In the genomic region with DNA sequence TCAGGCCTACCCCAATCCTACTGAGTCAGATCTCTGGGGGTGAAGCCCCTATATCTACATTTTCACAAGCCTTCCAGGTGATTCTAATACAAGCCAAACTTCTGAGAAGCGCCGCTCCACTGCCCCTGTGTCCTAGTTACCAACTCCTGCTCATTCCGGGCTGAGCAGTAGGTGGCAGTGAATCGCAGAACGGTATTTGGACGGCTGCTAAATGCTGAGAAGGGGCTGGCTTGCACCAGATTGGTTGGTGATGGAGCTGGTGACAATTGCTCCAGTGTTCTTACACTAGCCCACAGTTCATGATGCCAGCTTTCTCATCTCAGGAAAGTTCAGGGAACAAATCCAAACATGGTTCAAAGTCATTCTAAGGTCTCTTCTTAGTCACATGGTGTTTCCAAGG, we compare ENCODE assay signal across 8 cellular contexts. TPM values are rescaled to one million over a fixed set of nuclear protein-coding genes. Genes with fewer than 3 reads are reported as not detected.
A peak's percentile ranks its signal among the peaks of the same experiment; 100 is the strongest.
DNase-seq lines count a peak whose midpoint lies in the region; ATAC-seq and FAIRE-seq lines count a peak whose summit lies in the region.

No MANE protein-coding gene starts in this region.

- no peak overlapping the region for H3K4me3 ChIP-seq in small intestine (ENCODE audit: low read depth in 1 of 2, low read length in 2 of 2)

- DNase-seq in activated T-cell treated with anti-CD3 and anti-CD28 coated beads for 24 hours (ENCODE audit: low read depth), result peak; percentile 18
- DNase-seq in activated T-cell treated with anti-CD3 and anti-CD28 coated beads for 4 hours, result no peak
- peak; percentile 76 for DNase-seq in OCI-M1 (lab: John Stamatoyannopoulos, UW)
- peak; percentile 84 for DNase-seq in astrocyte of the hippocampus (ENCODE audit: low read depth, low spot score)
- DNase-seq in hypothalamus (lab: John Stamatoyannopoulos, UW), result peak in 45 of 51 donors; percentile 9 to 82 (median 52)
- DNase-seq in small intestine, result peak; percentile 59

- WGBS in small intestine, 3 donors, result 5 to 23% (median 7%) methylated on average over 6 of the region's 6 CpGs

- no peak for FAIRE-seq in small intestine (lab: Jason Lieb, UNC)

- no peaks in the 10 kb centered on the region for H3K9me3 ChIP-seq in small intestine (ENCODE audit: control insufficient read depth, low read depth)

- H3K36me3 ChIP-seq in small intestine (ENCODE audit: control insufficient read depth in 2 of 2, insufficient read depth in 2 of 2, low read length in 2 of 2), result no peaks in the 10 kb centered on the region

- ATAC-seq in HG03139 (IDR thresholded peaks at IDR 0.05; ENCODE audit: unreplicated experiment) (peak; percentile 47), HG03196 (IDR thresholded peaks at IDR 0.05; ENCODE audit: unreplicated experiment) (no peak)

- H3K4me1 ChIP-seq in small intestine (ENCODE audit: control insufficient read depth in 2 of 2, insufficient read depth in 1 of 2, low read depth in 1 of 2, low read length in 1 of 2), result no peaks in the 10 kb centered on the region

- H3K27ac ChIP-seq in small intestine (ENCODE audit: low read depth in 1 of 2, low read length in 1 of 2), result no peak overlapping the region

- no peaks in the 10 kb centered on the region for H3K27me3 ChIP-seq in small intestine (ENCODE audit: control insufficient read depth in 2 of 2, insufficient read depth in 2 of 2, low read length in 2 of 2)

RNA-seq across cellular contexts. Expression of a gene that starts 31.1 kb away (rescaled TPM):
- polyA plus RNA-seq in small intestine, result 1 to 10 TPM in 1 of 3 donors, under 1 TPM in 1, not detected in 1; 0.27 to 2.8 TPM

RNA-seq across cellular contexts. Expression of a gene that starts 53.2 kb away (rescaled TPM):
- 10 to 100 TPM in 2 of 3 donors, 1 to 10 TPM in 1; 7.6 to 12.3 (median 10.7) TPM for polyA plus RNA-seq in small intestine
